In the genomic region with DNA sequence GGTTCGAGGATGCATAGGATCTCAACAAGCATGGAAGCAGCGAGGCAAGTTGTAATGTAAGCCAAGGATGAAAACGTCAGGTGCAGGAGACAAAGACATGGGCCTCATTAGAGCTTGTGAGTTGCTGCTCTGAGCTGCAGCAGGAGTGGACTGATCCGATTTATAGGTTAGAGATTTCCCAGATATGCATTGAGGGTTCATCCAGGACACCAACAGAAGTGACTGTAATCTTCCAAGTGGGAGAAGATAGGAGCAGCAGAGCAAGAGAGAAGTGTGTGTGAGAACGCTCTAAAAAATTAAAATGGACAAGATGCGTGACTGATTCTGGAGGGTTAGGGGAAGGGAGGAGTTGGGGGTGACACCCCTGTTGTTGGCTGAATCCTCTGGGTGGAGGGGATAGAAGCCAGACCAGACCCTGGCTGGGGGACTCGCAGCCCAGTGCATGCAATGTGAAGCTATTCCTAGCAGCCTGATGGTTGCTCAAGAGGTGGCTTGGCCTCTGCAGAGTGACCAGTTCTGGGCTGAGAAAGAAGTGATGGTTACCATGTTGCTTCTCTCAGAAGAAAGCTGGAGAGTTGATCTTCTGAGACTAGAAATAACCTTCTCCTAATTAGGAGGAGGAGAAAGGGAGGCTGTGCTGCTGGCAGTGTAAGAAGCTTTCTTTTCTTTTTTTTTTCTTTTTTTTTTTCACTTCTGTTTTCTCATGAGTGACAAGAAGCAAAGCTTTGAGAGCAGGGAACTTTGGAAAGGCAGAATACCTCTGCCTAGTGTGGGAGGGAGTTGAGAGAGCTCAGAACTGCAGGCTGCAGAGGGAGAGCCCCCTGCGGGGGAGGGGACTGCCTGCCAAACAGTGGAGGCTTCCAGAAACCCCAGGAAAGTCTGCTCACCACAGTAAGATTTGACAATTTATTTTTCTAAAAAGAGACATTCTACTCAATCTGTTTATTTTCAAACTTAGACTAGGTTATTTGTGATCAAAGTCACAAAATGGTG, we compare ENCODE assay signal across 10 cellular contexts.
DNase-seq lines count a peak whose midpoint lies in the region; ATAC-seq and TF ChIP-seq lines count a peak whose summit lies in the region.
"Had no signal": no experiment of that assay in that cellular context is flagged by ENCODE, and none has a peak within 500 bp of the region (broad histone marks: within the 10 kb centered on the region; RNA-seq: fewer than 3 reads in every experiment).

No MANE protein-coding gene starts in this region.

- H3K27ac Mint-ChIP-seq in neural crest cell (ENCODE audit: unreplicated experiment), result peak overlapping the region; percentile 24

- DNase-seq in SIG-M5 (lab: John Stamatoyannopoulos, UW), result peak; percentile 6
- no peak for DNase-seq in neural crest cell (ENCODE audit: low read depth, low spot score)
- DNase-seq in NCI-H1092 (lab: John Stamatoyannopoulos, UW), result no peak
- DNase-seq in T1000 (lab: John Stamatoyannopoulos, UW), result no peak
- no peak for DNase-seq in retina
- DNase-seq in activated CD4-positive, CD25-positive, alpha-beta regulatory T cell treated with anti-CD3 and anti-CD28 coated beads, Interleukin-2, amount 50 U/mL, for 72 hours, result no peak
- DNase-seq: activated T-cell treated with anti-CD3 and anti-CD28 coated beads, Interleukin-2, amount 50 U/mL, for 1 hour; NCI-H526 had no signal

- TF ChIP-seq CTCF in neural crest cell (conservative IDR thresholded peaks at IDR 0.05), result no peak

- H3K4me3 Mint-ChIP-seq in neural crest cell, result no peak overlapping the region

- ATAC-seq in GM18511 (IDR thresholded peaks at IDR 0.05; ENCODE audit: unreplicated experiment), result peak; percentile 70
- ATAC-seq in GM21825 (IDR thresholded peaks at IDR 0.05; ENCODE audit: unreplicated experiment), result peak; percentile 74

- H3K4me1 Mint-ChIP-seq in neural crest cell, result peaks cover 72% of the 10 kb centered on the region

- no peaks in the 10 kb centered on the region for H3K36me3 Mint-ChIP-seq in neural crest cell (ENCODE audit: low read depth)

- no peaks in the 10 kb centered on the region for H3K9me3 Mint-ChIP-seq in neural crest cell

- H3K27me3 Mint-ChIP-seq in neural crest cell (ENCODE audit: low read depth), result no peaks in the 10 kb centered on the region
